Comparison of ENCODE assay signal across 22 cellular contexts in genomic region chr16:2610781-2611498, GRCh38.
A peak's percentile ranks its signal among the peaks of the same experiment; 100 is the strongest.
DNase-seq lines count a peak whose midpoint lies in the region; ATAC-seq, FAIRE-seq and TF ChIP-seq lines count a peak whose summit lies in the region.
"Had no signal": no experiment of that assay in that cellular context is flagged by ENCODE, and none has a peak within 500 bp of the region (broad histone marks: within the 10 kb centered on the region; RNA-seq: fewer than 3 reads in every experiment).

No MANE protein-coding gene starts in this region.

- H3K79me2 ChIP-seq in endothelial cell of umbilical vein (ENCODE audit: control insufficient read depth, insufficient read depth, low read length) (peaks cover 21% of the 10 kb centered on the region), osteoblast (ENCODE audit: insufficient read depth, low read length) (peaks cover 33% of the 10 kb centered on the region), smooth muscle cell (ENCODE audit: low read depth) (peaks cover 18% of the 10 kb centered on the region)

- DNase-seq in left cardiac atrium, result peak; percentile 9
- DNase-seq in Right ventricle myocardium superior, result no peak
- DNase-seq in endothelial cell of umbilical vein (ENCODE audit: low read depth, low spot score), result no peak
- DNase-seq in osteoblast (ENCODE audit: insufficient read length, low spot score, missing footprints), result peak; percentile 42
- DNase-seq in GM13977 (ENCODE audit: low spot score), result no peak
- DNase-seq in HPDE6-E6E7 (ENCODE audit: extremely low spot score), result no peak
- no peak for DNase-seq in smooth muscle cell (lab: John Stamatoyannopoulos, UW; ENCODE audit: unreplicated experiment)
- DNase-seq: Calu3; CD4-positive, alpha-beta memory T cell; DMS53; GM23248; NCI-H1417 treated with DMSO at 0.1 percent for 48 hours; NCI-H187 treated with DMSO at 0.1 percent for 48 hours; NCI-H2227 treated with DMSO at 0.1 percent for 48 hours; NCI-H524; NCI-H82; OCI-M1 had no signal

- no peak overlapping the region for H3K4me2 ChIP-seq in endothelial cell of umbilical vein (ENCODE audit: insufficient read depth, low read length)
- no peak overlapping the region for H3K4me2 ChIP-seq in osteoblast (ENCODE audit: insufficient read depth, low read length)
- H3K4me2 ChIP-seq in smooth muscle cell, result no peak overlapping the region
- H3K4me2 ChIP-seq: BLaER1, KMS-11 had no signal

- no peaks in the 10 kb centered on the region for H3F3A ChIP-seq in smooth muscle cell (ENCODE audit: low read depth)

- H3K27ac ChIP-seq in endothelial cell of umbilical vein (ENCODE audit: insufficient read depth, low read depth, low read length) (no peak overlapping the region), osteoblast (ENCODE audit: low read depth, low read length) (no peak overlapping the region), smooth muscle cell (ENCODE audit: low read depth) (no peak overlapping the region)
- H3K27ac ChIP-seq: BLaER1, GM23248, KMS-11 had no signal

- TSS peak; percentile 12 for BruUV-seq in endothelial cell of umbilical vein (replicated peaks; lab: Mats Ljungman, UMichigan)

- H3K9me3 ChIP-seq in endothelial cell of umbilical vein (replicated peaks; ENCODE audit: control insufficient read depth, insufficient read depth, low read length), result no peaks in the 10 kb centered on the region
- H3K9me3 ChIP-seq in osteoblast (ENCODE audit: low read depth, low read length), result no peaks in the 10 kb centered on the region
- no peaks in the 10 kb centered on the region for H3K9me3 ChIP-seq in smooth muscle cell (replicated peaks; ENCODE audit: low read depth)
- H3K9me3 ChIP-seq: BLaER1 had no signal

- H2AFZ ChIP-seq in endothelial cell of umbilical vein (ENCODE audit: low read depth, low read length) (no peak overlapping the region), osteoblast (ENCODE audit: low read length) (no peak overlapping the region), smooth muscle cell (ENCODE audit: low read depth) (no peak overlapping the region)
- H2AFZ ChIP-seq: GM23248 had no signal

- H3K4me3 ChIP-seq in endothelial cell of umbilical vein (replicated peaks in 1 of 3; ENCODE audit: insufficient read depth in 1 of 3, low read depth in 1 of 3, low read length in 3 of 3), result no peak overlapping the region
- H3K4me3 ChIP-seq in osteoblast (ENCODE audit: insufficient read depth, low read length), result no peak overlapping the region
- no peak overlapping the region for H3K4me3 ChIP-seq in smooth muscle cell
- H3K4me3 ChIP-seq: BLaER1, GM23248 had no signal

- intact Hi-C loops in left cardiac atrium (cut with DNase I) (no loop called here), Right ventricle myocardium superior (cut with DNase I) (no loop called here), endothelial cell of umbilical vein (cut with micrococcal nuclease) (no loop called here)

- no peaks in the 10 kb centered on the region for H3K9me1 ChIP-seq in endothelial cell of umbilical vein (replicated peaks; ENCODE audit: control insufficient read depth, extremely low read depth, insufficient read depth, low read length)

- no peak for FAIRE-seq in endothelial cell of umbilical vein (lab: Jason Lieb, UNC)
- FAIRE-seq: GM12891, GM18507 had no signal

- H3K4me1 ChIP-seq in endothelial cell of umbilical vein (ENCODE audit: control insufficient read depth, extremely low read depth, insufficient read depth, low read length) (no peaks in the 10 kb centered on the region), osteoblast (ENCODE audit: insufficient read depth, low read length) (peaks cover 4% of the 10 kb centered on the region), smooth muscle cell (ENCODE audit: low read depth) (no peaks in the 10 kb centered on the region)

- H4K20me1 ChIP-seq in endothelial cell of umbilical vein (replicated peaks; ENCODE audit: control insufficient read depth, extremely low read depth, insufficient read depth, low read length), result no peaks in the 10 kb centered on the region
- peaks cover 17% of the 10 kb centered on the region for H4K20me1 ChIP-seq in osteoblast (ENCODE audit: insufficient read depth, low read length)
- H4K20me1 ChIP-seq in smooth muscle cell (ENCODE audit: low read depth), result peaks cover 20% of the 10 kb centered on the region

- in situ Hi-C loops in GM13977 (cut with MboI; ENCODE audit: low pct_unique_long_range_greater_than_20kb, low sequenced_read_pairs, unreplicated experiment), result no loop called here

- POLR2A ChIA-PET in endothelial cell of umbilical vein (lab: Charles Lee), result no interaction called here

- TF ChIP-seq POLR2A in endothelial cell of umbilical vein (IDR thresholded peaks at IDR 0.05; ENCODE audit: low read depth, low read length), result no peak

- dilution Hi-C loops in endothelial cell of umbilical vein (cut with MboI; ENCODE audit: extremely low pct_ligation_motif_present, low sequenced_read_pairs), result no loop called here

- H3K27me3 ChIP-seq in endothelial cell of umbilical vein (ENCODE audit: control insufficient read depth in 2 of 2, insufficient read depth in 2 of 2, low read length in 2 of 2), result no peaks in the 10 kb centered on the region
- no peaks in the 10 kb centered on the region for H3K27me3 ChIP-seq in osteoblast (ENCODE audit: insufficient read depth, low read length)
- no peaks in the 10 kb centered on the region for H3K27me3 ChIP-seq in smooth muscle cell (ENCODE audit: low read depth)
- H3K27me3 ChIP-seq: BLaER1 had no signal

- WGBS in smooth muscle cell (ENCODE audit: low lambda C conversion rate), result 98% methylated on average over 29 of the region's 29 CpGs

- H3K9ac ChIP-seq in endothelial cell of umbilical vein (replicated peaks; ENCODE audit: extremely low read depth, insufficient read depth, low read length) (no peak overlapping the region), smooth muscle cell (ENCODE audit: low read depth) (no peak overlapping the region)
- H3K9ac ChIP-seq: BLaER1, GM23248, KMS-11 had no signal

- CTCF ChIA-PET in endothelial cell of umbilical vein (lab: Charles Lee), result no interaction called here

- no peak for ATAC-seq in left cardiac atrium
- no peak for ATAC-seq in Right ventricle myocardium superior (ENCODE audit: poor library complexity)
- ATAC-seq: HCT116 had no signal

- H3K36me3 ChIP-seq in endothelial cell of umbilical vein (ENCODE audit: control insufficient read depth in 2 of 2, extremely low read depth in 1 of 2, insufficient read depth in 2 of 2, low read length in 2 of 2) (peaks cover 5 to 14% of the 10 kb centered on the region in 2 experiments), osteoblast (ENCODE audit: insufficient read depth, low read length) (peaks cover 12% of the 10 kb centered on the region), smooth muscle cell (ENCODE audit: low read depth) (no peaks in the 10 kb centered on the region)

- TF ChIP-seq CTCF in endothelial cell of umbilical vein (IDR thresholded peaks at IDR 0.05; ENCODE audit: extremely low read depth in 1 of 2, insufficient read depth in 1 of 2, low read depth in 1 of 2, low read length in 2 of 2) (no peak), osteoblast (IDR thresholded peaks at IDR 0.05; ENCODE audit: extremely low read depth, low read depth, low read length) (no peak), GM13977 (IDR thresholded peaks at IDR 0.05; ENCODE audit: extremely low read depth, insufficient read depth, missing control alignments) (no peak), smooth muscle cell (IDR thresholded peaks at IDR 0.05; ENCODE audit: borderline replicate concordance, insufficient read depth, poor library complexity, severe bottlenecking) (no peak)

TF ChIP-seq in endothelial cell of umbilical vein, 7 proteins besides CTCF, POLR2A, EP300 and RAD21:
- TF ChIP-seq GATA2 (IDR thresholded peaks at IDR 0.05; ENCODE audit: insufficient read depth, insufficient read length, low read depth, low read length) (no peak), MYC (IDR thresholded peaks at IDR 0.05; ENCODE audit: low read depth, low read length) (no peak), FOS (IDR thresholded peaks at IDR 0.05; ENCODE audit: borderline replicate concordance, insufficient read depth, low read length) (no peak), MAX (IDR thresholded peaks at IDR 0.05; ENCODE audit: insufficient read depth, insufficient read length) (no peak), EZH2 (IDR thresholded peaks at IDR 0.05; ENCODE audit: borderline replicate concordance, low read depth, low read length, severe bottlenecking) (no peak), JUN (IDR thresholded peaks at IDR 0.05; ENCODE audit: borderline replicate concordance, insufficient read depth, insufficient read length, low read depth) (no peak), POLR2AphosphoS5 (IDR thresholded peaks at IDR 0.05; ENCODE audit: insufficient read depth, low read depth, low read length) (no peak)

Comparison
In these comparisons a context has a peak if more than half of its experiments do, and no peak if none do; other contexts are left out.
1. DNase-seq: peak in left cardiac atrium (single experiment) and osteoblast (single experiment); none in Right ventricle myocardium superior (single experiment), endothelial cell of umbilical vein (single experiment), GM13977 (single experiment), HPDE6-E6E7 (single experiment) and smooth muscle cell (single experiment).